ENCODE assay signal across 19 cellular contexts in the genomic region with DNA sequence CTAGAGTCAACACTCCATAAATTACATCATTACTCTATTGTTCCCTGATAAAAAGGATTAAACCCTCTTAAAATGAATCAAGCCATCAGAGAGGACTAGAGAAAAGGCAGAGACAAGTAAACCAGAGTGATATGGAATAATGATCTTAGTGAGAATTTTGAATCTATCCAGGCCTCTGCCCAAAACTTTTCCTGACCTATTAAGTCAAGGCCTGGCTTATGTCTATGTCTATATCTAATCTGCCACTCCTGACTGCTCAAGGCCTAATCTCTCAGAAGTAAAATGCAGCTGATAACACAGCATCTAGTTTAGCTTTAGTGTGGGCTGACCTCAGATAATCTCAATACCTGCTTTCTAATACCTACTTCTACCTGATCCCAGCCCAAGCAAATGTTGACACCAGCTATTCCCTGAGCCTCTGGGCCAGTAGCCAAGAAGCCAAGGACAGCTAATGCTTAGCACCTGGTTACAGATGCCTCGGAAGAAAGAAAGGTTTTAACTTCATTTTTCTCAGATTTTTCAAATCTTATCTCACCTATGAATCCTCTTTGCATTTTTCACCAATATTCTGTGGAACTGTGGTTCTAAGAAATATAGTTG.
A peak's percentile ranks its signal among the peaks of the same experiment; 100 is the strongest.
DNase-seq lines count a peak whose midpoint lies in the region; ATAC-seq and TF ChIP-seq lines count a peak whose summit lies in the region.
"Had no signal": no experiment of that assay in that cellular context is flagged by ENCODE, and none has a peak within 500 bp of the region (broad histone marks: within the 10 kb centered on the region; RNA-seq: fewer than 3 reads in every experiment).

No MANE protein-coding gene starts in this region.

- no peaks in the 10 kb centered on the region for H3K36me3 ChIP-seq in WERI-Rb-1
- H3K36me3 ChIP-seq in mesendoderm (ENCODE audit: control insufficient read depth, insufficient read depth, low read length): no peaks in the 10 kb centered on the region
- H3K36me3 ChIP-seq: SJSA1 had no signal

- WGBS in mesendoderm (ENCODE audit: extremely low coverage, insufficient coverage, low lambda C conversion rate): no CpG with 5 or more reads among the region's 1 CpG

- H3K4me1 Mint-ChIP-seq in stimulated activated naive B cell treated with anti-CD40 and anti-IgM and Interleukin-4, amounts not matched to agents 10 μg/mL and 1 μg/mL and 100 μg/mL, for 72 hours: no peaks in the 10 kb centered on the region
- H3K4me1 Mint-ChIP-seq: B cell; CD4-positive, CD25-positive, alpha-beta regulatory T cell; GM23338; IgD-negative memory B cell had no signal

- no peak overlapping the region for H3K27ac Mint-ChIP-seq in stimulated activated naive B cell treated with anti-CD40 and anti-IgM and Interleukin-4, amounts not matched to agents 10 μg/mL and 1 μg/mL and 100 μg/mL, for 72 hours
- H3K27ac Mint-ChIP-seq: B cell; CD4-positive, CD25-positive, alpha-beta regulatory T cell; GM23338; IgD-negative memory B cell had no signal

- no peaks in the 10 kb centered on the region for H3K9me3 ChIP-seq in WERI-Rb-1 (ENCODE audit: severe bottlenecking)
- H3K9me3 ChIP-seq: SJSA1 had no signal

- no peak overlapping the region for H2AK5ac ChIP-seq in mesendoderm (ENCODE audit: low read length)

- H3K56ac ChIP-seq in mesendoderm (ENCODE audit: low read length): no peak overlapping the region

- H3K4ac ChIP-seq in mesendoderm (ENCODE audit: low read depth, low read length): no peak overlapping the region

- H3K23ac ChIP-seq in mesendoderm (ENCODE audit: low read length): no peak overlapping the region

- no peaks in the 10 kb centered on the region for H3K27me3 Mint-ChIP-seq in stimulated activated naive B cell treated with anti-CD40 and anti-IgM and Interleukin-4, amounts not matched to agents 10 μg/mL and 1 μg/mL and 100 μg/mL, for 72 hours
- H3K27me3 Mint-ChIP-seq: B cell; CD4-positive, CD25-positive, alpha-beta regulatory T cell; IgD-negative memory B cell had no signal

- no peak overlapping the region for H2BK120ac ChIP-seq in mesendoderm (ENCODE audit: low read depth, low read length)

- no peaks in the 10 kb centered on the region for H3K36me3 Mint-ChIP-seq in stimulated activated naive B cell treated with anti-CD40 and anti-IgM and Interleukin-4, amounts not matched to agents 10 μg/mL and 1 μg/mL and 100 μg/mL, for 72 hours
- H3K36me3 Mint-ChIP-seq: CD4-positive, CD25-positive, alpha-beta regulatory T cell; IgD-negative memory B cell had no signal

- no peak overlapping the region for H4K5ac ChIP-seq in mesendoderm (ENCODE audit: low read length)

- no peaks in the 10 kb centered on the region for H3K4me1 ChIP-seq in mesendoderm (ENCODE audit: control insufficient read depth, low read depth, low read length)
- H3K4me1 ChIP-seq: SJSA1 had no signal

- H3K4me3 ChIP-seq in WERI-Rb-1 (ENCODE audit: low read depth, low read length) (no peak overlapping the region), mesendoderm (ENCODE audit: low read length) (no peak overlapping the region)
- H3K4me3 ChIP-seq: GM23338, SJSA1 had no signal

- H3K79me2 ChIP-seq in mesendoderm (ENCODE audit: control insufficient read depth, insufficient read depth, low read length): no peaks in the 10 kb centered on the region

- no peaks in the 10 kb centered on the region for H3K79me1 ChIP-seq in mesendoderm (ENCODE audit: low read length)

- no peaks in the 10 kb centered on the region for H3K27me3 ChIP-seq in WERI-Rb-1 (ENCODE audit: insufficient read depth, low read depth, severe bottlenecking)
- no peaks in the 10 kb centered on the region for H3K27me3 ChIP-seq in mesendoderm (ENCODE audit: insufficient read depth, low read length, poor library complexity)
- H3K27me3 ChIP-seq: SJSA1 had no signal

- peak; percentile 17 for DNase-seq in D341Med (ENCODE audit: low spot score)
- peak; percentile 60 for DNase-seq in NCI-H1105 treated with DMSO at 0.1 percent for 48 hours (lab: John Stamatoyannopoulos, UW)
- DNase-seq in WERI-Rb-1: peak; percentile 48
- peak; percentile 63 for DNase-seq in mesendoderm
- no peak for DNase-seq in stimulated activated naive B cell treated with anti-CD40 and anti-IgM and Interleukin-4, amounts not matched to agents 10 μg/mL and 1 μg/mL and 100 μg/mL, for 72 hours
- no peak for DNase-seq in amniotic stem cell (lab: John Stamatoyannopoulos, UW)
- DNase-seq: Calu3; CD4-positive, CD25-positive, alpha-beta regulatory T cell; Kasumi-1; NCI-H187 treated with DMSO at 0.1 percent for 48 hours; NCI-H2227 treated with DMSO at 0.1 percent for 48 hours; NCI-H526; PC-3 had no signal

- H2BK15ac ChIP-seq in mesendoderm (replicated peaks; ENCODE audit: low read depth): no peak overlapping the region

- H4K8ac ChIP-seq in mesendoderm (ENCODE audit: low read depth, low read length): no peak overlapping the region

- no peak overlapping the region for H3K9ac ChIP-seq in mesendoderm (ENCODE audit: low read length)

- no peak overlapping the region for H3K4me3 Mint-ChIP-seq in stimulated activated naive B cell treated with anti-CD40 and anti-IgM and Interleukin-4, amounts not matched to agents 10 μg/mL and 1 μg/mL and 100 μg/mL, for 72 hours
- H3K4me3 Mint-ChIP-seq: B cell; CD4-positive, CD25-positive, alpha-beta regulatory T cell; GM23338; IgD-negative memory B cell had no signal

- no peak overlapping the region for H3K4me2 ChIP-seq in mesendoderm (ENCODE audit: low read length)
- H3K4me2 ChIP-seq: GM23338 had no signal

- H2BK5ac ChIP-seq in mesendoderm (ENCODE audit: low read length): no peak overlapping the region

- peaks cover 8 to 9% of the 10 kb centered on the region in 2 donors for H3K9me3 Mint-ChIP-seq in stimulated activated naive B cell treated with anti-CD40 and anti-IgM and Interleukin-4, amounts not matched to agents 10 μg/mL and 1 μg/mL and 100 μg/mL, for 72 hours

- no peak overlapping the region for H3K18ac ChIP-seq in mesendoderm (ENCODE audit: low read length)

- ATAC-seq in GM21528 (IDR thresholded peaks at IDR 0.05; ENCODE audit: low FRiP score, unreplicated experiment): no peak
- no peak for ATAC-seq in stimulated activated naive B cell treated with anti-CD40 and anti-IgM and Interleukin-4, amounts not matched to agents 10 μg/mL and 1 μg/mL and 100 μg/mL, for 72 hours (replicated peaks)
- ATAC-seq: GM23338, PC-3 had no signal

- no peak for TF ChIP-seq CTCF in WERI-Rb-1 (IDR thresholded peaks at IDR 0.05; ENCODE audit: low read depth, low read length)

- no peak overlapping the region for H3K27ac ChIP-seq in WERI-Rb-1
- no peak overlapping the region for H3K27ac ChIP-seq in mesendoderm (ENCODE audit: low read depth, low read length)
- H3K27ac ChIP-seq: HL-60, SJSA1 had no signal

Comparison
In these comparisons a context has a peak if more than half of its experiments do, and no peak if none do; other contexts are left out.
1. DNase-seq: peak in D341Med (single experiment), NCI-H1105 treated with DMSO at 0.1 percent for 48 hours (single experiment), WERI-Rb-1 (single experiment) and mesendoderm (single experiment); none in stimulated activated naive B cell treated with anti-CD40 and anti-IgM and Interleukin-4, amounts not matched to agents 10 μg/mL and 1 μg/mL and 100 μg/mL, for 72 hours (single experiment) and amniotic stem cell (single experiment).